ENCODE assay signal across 8 cellular contexts in genomic region chr10:68333452-68333851, GRCh38. TPM values are rescaled to one million over a fixed set of nuclear protein-coding genes. Genes with fewer than 3 reads are reported as not detected.
DNase-seq lines count a peak whose midpoint lies in the region; ATAC-seq and TF ChIP-seq lines count a peak whose summit lies in the region.

No MANE protein-coding gene starts in this region.

- H3K9me3 Mint-ChIP-seq in mesothelial cell of epicardium: no peaks in the 10 kb centered on the region

- H3K4me3 Mint-ChIP-seq in mesothelial cell of epicardium: peak overlapping the region; percentile 100

- H3K4me3 ChIP-seq in left ventricle myocardium inferior (peak overlapping the region; percentile 94), breast epithelium (peak overlapping the region; percentile 93 to 99 (median 99)), aorta (ENCODE audit: low read length in 2 of 2) (peak overlapping the region; percentile 60 to 94)

- peaks cover 61% of the 10 kb centered on the region for H3K4me1 Mint-ChIP-seq in mesothelial cell of epicardium

- H3K27ac ChIP-seq in left ventricle myocardium inferior (replicated peaks): peak overlapping the region; percentile 99
- peak overlapping the region; percentile 99 to 100 for H3K27ac ChIP-seq in breast epithelium
- peak overlapping the region in 1 of 2 donors; percentile 47 for H3K27ac ChIP-seq in aorta (ENCODE audit: low read depth in 1 of 2, low read length in 2 of 2)

- WGBS in aorta, 2 donors: 0% methylated on average over 6 of the region's 6 CpGs

- H3K36me3 Mint-ChIP-seq in mesothelial cell of epicardium: peaks cover 8% of the 10 kb centered on the region

- H3K4me1 ChIP-seq in left ventricle myocardium inferior (peaks cover 84% of the 10 kb centered on the region), breast epithelium (peaks cover 0 to 9% of the 10 kb centered on the region in 2 donors), aorta (ENCODE audit: control insufficient read depth in 1 of 2, insufficient read depth in 2 of 2, low read length in 2 of 2) (peaks cover 0 to 11% of the 10 kb centered on the region in 2 donors)

- no peaks in the 10 kb centered on the region for H3K27me3 ChIP-seq in left ventricle myocardium inferior (ENCODE audit: low read depth)
- no peaks in the 10 kb centered on the region for H3K27me3 ChIP-seq in breast epithelium
- no peaks in the 10 kb centered on the region for H3K27me3 ChIP-seq in aorta (ENCODE audit: control insufficient read depth in 1 of 2, insufficient read depth in 2 of 2, low read length in 1 of 2)

- TF ChIP-seq CTCF in left ventricle myocardium inferior (IDR thresholded peaks at IDR 0.05; ENCODE audit: borderline replicate concordance) (no peak), breast epithelium (IDR thresholded peaks at IDR 0.05) (no peak), mesothelial cell of epicardium (IDR thresholded peaks at IDR 0.05; ENCODE audit: unreplicated experiment) (no peak)

- H3K9me3 ChIP-seq in left ventricle myocardium inferior (replicated peaks) (no peaks in the 10 kb centered on the region), breast epithelium (no peaks in the 10 kb centered on the region), aorta (ENCODE audit: control insufficient read depth, low read length) (no peaks in the 10 kb centered on the region)

- ATAC-seq in aorta (ENCODE audit: low FRiP score): no peak

- DNase-seq in left ventricle myocardium inferior (no peak), cardiac septum (ENCODE audit: low spot score) (no peak), breast epithelium (ENCODE audit: low spot score in 2 of 2) (no peak), mesothelial cell of epicardium (ENCODE audit: low spot score in 2 of 2, unreplicated experiment in 2 of 2) (no peak), aorta (no peak), LoVo (ENCODE audit: low spot score) (no peak), germinal center (ENCODE audit: low spot score) (no peak)
- DNase-seq in activated effector memory CD4-positive, alpha-beta T cell treated with anti-CD3 and anti-CD28 coated beads, Interleukin-2, amount 50 U/mL, for 16 hours: no peak

- no peak for TF ChIP-seq POLR2A in breast epithelium (IDR thresholded peaks at IDR 0.05)

- intact Hi-C loops in left ventricle myocardium inferior (cut with micrococcal nuclease) (no loop called here), cardiac septum (cut with DNase I) (loop anchor here (10.0 kb wide), 1 partner anchor 259 kb away; the partner anchor contains the start of gene HERC4), breast epithelium (cut with DNase I; ENCODE audit: low total_unique reads) (no loop called here), aorta (cut with DNase I) (loop anchor here (2.0 to 10.0 kb wide), 3 partner anchors 259 to 567 kb away; partner anchors contain the start of genes DDX50 (in 1 of the 2), HERC4 (in 1 of the 2) and SIRT1 (in 1 of the 2))

- H3K27ac Mint-ChIP-seq in mesothelial cell of epicardium: peak overlapping the region; percentile 100

- peaks cover 1% of the 10 kb centered on the region for H3K36me3 ChIP-seq in left ventricle myocardium inferior
- H3K36me3 ChIP-seq in breast epithelium: no peaks in the 10 kb centered on the region
- H3K36me3 ChIP-seq in aorta (ENCODE audit: control insufficient read depth in 1 of 2, insufficient read depth in 2 of 2, low read length in 1 of 2): no peaks in the 10 kb centered on the region

- no peaks in the 10 kb centered on the region for H3K27me3 Mint-ChIP-seq in mesothelial cell of epicardium (ENCODE audit: low read depth)

RNA-seq across cellular contexts. Expression of gene PBLD, which starts 0.7 kb away (rescaled TPM):
- total RNA-seq in left ventricle myocardium inferior (5.1 TPM), cardiac septum (6.9 TPM), breast epithelium (10 to 100 TPM in 1 of 3 donors, 1 to 10 TPM in 2; 5.9 to 16.2 (median 7.2) TPM), mesothelial cell of epicardium (9.3 to 9.8 TPM (median 9.7 TPM) in 3 replicates), aorta (1 to 10 TPM; 6.8 to 7.7 TPM)
- polyA plus RNA-seq in aorta: 10 to 100 TPM in 1 of 2 donors, 1 to 10 TPM in 1; 5.8 to 36.8 TPM

RNA-seq across cellular contexts. Expression of gene HNRNPH3, which starts 1.6 kb away (rescaled TPM):
- total RNA-seq in left ventricle myocardium inferior (138 TPM), cardiac septum (110 TPM), breast epithelium (10 to 100 TPM; 57.9 to 65.9 (median 65.3) TPM), mesothelial cell of epicardium (164 to 172 TPM (median 165 TPM) in 3 replicates), aorta (100 to 1,000 TPM; 106 to 121 TPM)
- polyA plus RNA-seq in aorta: 100 to 1,000 TPM; 135 to 200 TPM

Comparison
In these comparisons a context has a peak if more than half of its experiments do, and no peak if none do; other contexts are left out.
1. intact Hi-C loops: an anchor here in cardiac septum (10.0 kb wide) and aorta (2.0 to 10.0 kb wide); none called in left ventricle myocardium inferior and breast epithelium.